ENCODE assay signal across 12 cellular contexts in the genomic region with DNA sequence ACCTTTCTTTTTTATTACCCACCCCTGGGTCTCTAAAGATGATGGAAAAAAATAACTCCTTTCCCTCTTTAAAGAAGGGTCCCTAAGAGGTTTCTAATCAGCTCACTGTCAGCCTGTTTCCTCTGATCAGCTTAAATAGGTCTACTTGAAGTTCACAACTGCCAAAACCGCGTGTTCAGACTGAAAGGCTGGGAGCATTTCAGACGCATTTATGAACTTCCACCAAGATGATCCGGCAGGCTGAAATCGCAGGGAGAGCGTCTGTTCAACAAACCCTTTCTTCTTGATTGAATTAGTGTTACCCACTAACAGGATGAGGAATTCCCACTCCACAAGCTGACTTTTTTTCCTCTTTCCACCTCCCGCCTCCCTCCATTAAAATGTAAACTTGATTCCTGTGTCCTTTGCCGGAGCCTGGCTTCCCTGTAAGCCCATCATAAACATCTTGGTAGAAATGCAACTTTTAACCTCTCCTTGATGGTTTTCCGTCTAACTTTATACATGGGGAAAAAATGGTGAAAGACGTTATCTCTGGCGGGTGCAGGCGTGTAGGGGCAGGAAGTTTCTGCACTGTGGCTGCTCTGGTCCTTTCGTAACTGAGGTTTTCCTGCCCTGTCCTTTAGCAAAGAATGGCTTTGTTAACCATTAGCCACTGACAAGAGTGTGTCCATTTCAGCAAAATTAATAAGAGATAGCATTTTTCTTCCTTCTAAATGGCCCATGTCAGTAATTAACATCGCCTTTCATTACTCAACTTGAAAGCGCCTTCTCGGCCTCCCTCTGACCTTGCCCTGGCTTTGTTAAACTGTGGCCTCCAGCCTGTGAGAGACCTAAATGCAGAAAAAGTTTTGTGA.
DNase-seq lines count a peak whose midpoint lies in the region; TF ChIP-seq lines count a peak whose summit lies in the region.
"Had no signal": no experiment of that assay in that cellular context is flagged by ENCODE, and none has a peak within 500 bp of the region (broad histone marks: within the 10 kb centered on the region; RNA-seq: fewer than 3 reads in every experiment).

No MANE protein-coding gene starts in this region.

- H3K9me3 ChIP-seq in OCI-LY3 (ENCODE audit: insufficient read depth, low read length) (no peaks in the 10 kb centered on the region), neuronal stem cell (replicated peaks in 1 of 2; ENCODE audit: control insufficient read depth in 2 of 2, insufficient read depth in 1 of 2, low read depth in 1 of 2, low read length in 2 of 2) (no peaks in the 10 kb centered on the region), mammary epithelial cell (replicated peaks; ENCODE audit: insufficient read depth, low read length) (no peaks in the 10 kb centered on the region)
- H3K9me3 ChIP-seq: SJCRH30 had no signal

- H2BK5ac ChIP-seq in neuronal stem cell (ENCODE audit: low read length), result no peak overlapping the region

- H2BK12ac ChIP-seq in neuronal stem cell (ENCODE audit: low read length), result no peak overlapping the region

- H3K4ac ChIP-seq in neuronal stem cell (ENCODE audit: low read length), result no peak overlapping the region

- intact Hi-C loops in mammary epithelial cell (cut with micrococcal nuclease), result no loop called here

- H4K8ac ChIP-seq in neuronal stem cell (ENCODE audit: low read depth, low read length), result no peak overlapping the region

- DNase-seq in GF-D8 (lab: John Stamatoyannopoulos, UW) (peak; percentile 92), fibroblast of the aortic adventitia (ENCODE audit: low read depth) (peak; percentile 48), neuronal stem cell (ENCODE audit: low spot score) (no peak), RPMI8226 (no peak), DMS53 (lab: John Stamatoyannopoulos, UW) (no peak), cerebellar nuclear complex (lab: John Stamatoyannopoulos, UW) (no peak), mammary epithelial cell (no peak)
- DNase-seq: activated CD4-positive, alpha-beta memory T cell treated with anti-CD3 and anti-CD28 coated beads, Interleukin-2, amount 10 ng/mL, durations not matched to agents 7 days and 5 days; amniotic stem cell; NCI-H1436 treated with DMSO at 0.1 percent for 48 hours; SJCRH30 had no signal

- H3K4me1 ChIP-seq in OCI-LY3 (ENCODE audit: low read length) (peaks cover 8% of the 10 kb centered on the region; the same call in 1 of the 2 replicates), neuronal stem cell (ENCODE audit: control insufficient read depth in 2 of 2, insufficient read depth in 1 of 2, low read depth in 1 of 2, low read length in 2 of 2) (peaks cover 8 to 19% of the 10 kb centered on the region in 2 donors), mammary epithelial cell (ENCODE audit: insufficient read depth, low read length) (no peaks in the 10 kb centered on the region)
- H3K4me1 ChIP-seq: SJCRH30 had no signal

- WGBS in neuronal stem cell (ENCODE audit: extremely low coverage in 2 of 2, insufficient read length in 2 of 2, insufficient replicate concordance in 1 of 2), 2 donors, result no CpG with 5 or more reads among the region's 16 CpGs
- WGBS in mammary epithelial cell (ENCODE audit: low coverage, missing lambda C conversion rate), result 86% methylated on average over 16 of the region's 16 CpGs

- no peak overlapping the region for H3K14ac ChIP-seq in neuronal stem cell (ENCODE audit: low read length)

- dilution Hi-C loops in mammary epithelial cell (cut with HindIII; ENCODE audit: low sequenced_read_pairs), result no loop called here

- H4K20me1 ChIP-seq in OCI-LY3 (ENCODE audit: insufficient read depth, low read length) (no peaks in the 10 kb centered on the region), mammary epithelial cell (ENCODE audit: insufficient read depth, low read length) (no peaks in the 10 kb centered on the region)

- H2AK5ac ChIP-seq in neuronal stem cell (ENCODE audit: low read depth, low read length), result no peak overlapping the region

- H3K23ac ChIP-seq in neuronal stem cell (ENCODE audit: low read depth, low read length, poor library complexity), result no peak overlapping the region

- H3K4me3 ChIP-seq in OCI-LY3 (ENCODE audit: low read length) (no peak overlapping the region), fibroblast of the aortic adventitia (ENCODE audit: low read depth, low read length) (no peak overlapping the region), neuronal stem cell (ENCODE audit: low read length in 2 of 2) (no peak overlapping the region), mammary epithelial cell (replicated peaks in 1 of 3; ENCODE audit: insufficient read depth in 1 of 3, low read depth in 2 of 3, low read length in 3 of 3) (no peak overlapping the region)
- H3K4me3 ChIP-seq: SJCRH30 had no signal

- H2BK120ac ChIP-seq in neuronal stem cell (ENCODE audit: low read depth, low read length), result no peak overlapping the region

- H3K79me1 ChIP-seq in neuronal stem cell (ENCODE audit: low read depth, low read length), result no peaks in the 10 kb centered on the region

- CTCF ChIA-PET in mammary epithelial cell (lab: Charles Lee; ENCODE audit: low non-redundant PET), result no interaction called here

- H3K27me3 ChIP-seq in OCI-LY3 (ENCODE audit: low read depth, low read length) (peaks cover 3% of the 10 kb centered on the region), neuronal stem cell (ENCODE audit: control insufficient read depth in 3 of 3, insufficient read depth in 3 of 3, low read depth in 1 of 3, low read length in 3 of 3) (no peaks in the 10 kb centered on the region), mammary epithelial cell (ENCODE audit: insufficient read depth, low read length) (no peaks in the 10 kb centered on the region)

- no peak overlapping the region for H3K18ac ChIP-seq in neuronal stem cell (ENCODE audit: low read length)

- H2AFZ ChIP-seq in OCI-LY3 (ENCODE audit: low read depth, low read length) (no peak overlapping the region), neuronal stem cell (ENCODE audit: low read length) (peak overlapping the region; percentile 5), mammary epithelial cell (ENCODE audit: low read depth, low read length) (no peak overlapping the region)

- H3K9ac ChIP-seq in OCI-LY3 (ENCODE audit: low read length) (no peak overlapping the region), neuronal stem cell (ENCODE audit: low read depth, low read length, poor library complexity) (no peak overlapping the region), mammary epithelial cell (ENCODE audit: insufficient read depth, low read length) (no peak overlapping the region)

- in situ Hi-C loops in mammary epithelial cell (cut with MboI; ENCODE audit: low sequenced_read_pairs in 2 of 2), result no loop called here

- BruUV-seq in mammary epithelial cell (replicated peaks; lab: Mats Ljungman, UMichigan), result no TSS peak

- H4K91ac ChIP-seq in neuronal stem cell (ENCODE audit: low read depth, low read length, poor library complexity), result no peak overlapping the region

- H2BK15ac ChIP-seq in neuronal stem cell (ENCODE audit: low read length), result no peak overlapping the region

- H3K36me3 ChIP-seq in OCI-LY3 (replicated peaks; ENCODE audit: low read depth, low read length), result no peaks in the 10 kb centered on the region
- H3K36me3 ChIP-seq in neuronal stem cell (replicated peaks in 1 of 2; ENCODE audit: control insufficient read depth in 2 of 2, insufficient read depth in 2 of 2, low read length in 2 of 2), result no peaks in the 10 kb centered on the region
- H3K36me3 ChIP-seq in mammary epithelial cell (ENCODE audit: insufficient read depth, low read length), result no peaks in the 10 kb centered on the region
- H3K36me3 ChIP-seq: SJCRH30 had no signal

- H3K79me2 ChIP-seq in OCI-LY3 (ENCODE audit: low read length) (no peaks in the 10 kb centered on the region), mammary epithelial cell (ENCODE audit: insufficient read depth, low read length) (no peaks in the 10 kb centered on the region)

- TF ChIP-seq CTCF in OCI-LY3 (IDR thresholded peaks at IDR 0.05; ENCODE audit: low read depth, low read length) (no peak), fibroblast of the aortic adventitia (IDR thresholded peaks at IDR 0.05; ENCODE audit: insufficient read depth, low read length) (no peak), mammary epithelial cell (conservative IDR thresholded peaks at IDR 0.05 in 1 of 2, IDR thresholded peaks at IDR 0.05 in 1 of 2; ENCODE audit: extremely low read depth in 1 of 2, insufficient read depth in 1 of 2, low read depth in 1 of 2, low read length in 2 of 2) (no peak)

- H3K4me2 ChIP-seq in OCI-LY3 (ENCODE audit: low read length) (peak overlapping the region; percentile 58), neuronal stem cell (ENCODE audit: insufficient read depth, low read length, poor library complexity, severe bottlenecking) (no peak overlapping the region), mammary epithelial cell (ENCODE audit: insufficient read depth, low read depth, low read length) (no peak overlapping the region)

- H3K27ac ChIP-seq in OCI-LY3 (ENCODE audit: low read length), result no peak overlapping the region
- no peak overlapping the region for H3K27ac ChIP-seq in neuronal stem cell (replicated peaks; ENCODE audit: low read length)
- no peak overlapping the region for H3K27ac ChIP-seq in mammary epithelial cell (ENCODE audit: insufficient read depth, low read depth, low read length)
- H3K27ac ChIP-seq: SJCRH30 had no signal

Comparison
In these comparisons a context has a peak if more than half of its experiments do, and no peak if none do; other contexts are left out.
1. DNase-seq: peak in GF-D8 (single experiment) and fibroblast of the aortic adventitia (single experiment); none in neuronal stem cell (single experiment), RPMI8226 (single experiment), DMS53 (single experiment), cerebellar nuclear complex (0 of 2) and mammary epithelial cell (single experiment).